In genomic region chr15:38307251-38307650, GRCh38 we compare ENCODE assay signal across 18 cellular contexts. TPM values are rescaled to one million over a fixed set of nuclear protein-coding genes. Genes with fewer than 3 reads are reported as not detected.
DNase-seq lines count a peak whose midpoint lies in the region; ATAC-seq and TF ChIP-seq lines count a peak whose summit lies in the region.
"Had no signal": no experiment of that assay in that cellular context is flagged by ENCODE, and none has a peak within 500 bp of the region (broad histone marks: within the 10 kb centered on the region; RNA-seq: fewer than 3 reads in every experiment).

No MANE protein-coding gene starts in this region.

- H3K27ac Mint-ChIP-seq in natural killer cell (no peak overlapping the region), endothelial cell (ENCODE audit: unreplicated experiment) (peak overlapping the region; percentile 10)
- no peak overlapping the region for H3K27ac Mint-ChIP-seq in natural killer cell treated with Interleukin-12 subunit alpha and Interleukin-12 subunit beta and Interleukin-15 and Interleukin-18, amount 100 ng/mL, for 72 hours
- H3K27ac Mint-ChIP-seq: CD8-positive, alpha-beta T cell had no signal

- TF ChIP-seq CTCF in natural killer cell (IDR thresholded peaks at IDR 0.05) = no peak
- TF ChIP-seq CTCF in NB4 (IDR thresholded peaks at IDR 0.05; ENCODE audit: low read depth, low read length) = no peak
- no peak for TF ChIP-seq CTCF in endothelial cell (IDR thresholded peaks at IDR 0.05; ENCODE audit: unreplicated experiment)
- TF ChIP-seq CTCF in upper lobe of right lung (IDR thresholded peaks at IDR 0.05) = no peak
- no peak for TF ChIP-seq CTCF in thyroid gland (IDR thresholded peaks at IDR 0.05)
- TF ChIP-seq CTCF in MM.1S (IDR thresholded peaks at IDR 0.05; ENCODE audit: low read length) = no peak

- H3F3A ChIP-seq in MM.1S (ENCODE audit: insufficient read depth, low read length) = no peaks in the 10 kb centered on the region

- H3K4me1 Mint-ChIP-seq in natural killer cell = peaks cover 20 to 28% of the 10 kb centered on the region in 2 donors
- peaks cover 22 to 30% of the 10 kb centered on the region in 2 donors for H3K4me1 Mint-ChIP-seq in natural killer cell treated with Interleukin-12 subunit alpha and Interleukin-12 subunit beta and Interleukin-15 and Interleukin-18, amount 100 ng/mL, for 72 hours (ENCODE audit: low read depth in 2 of 2)
- peaks cover 15% of the 10 kb centered on the region for H3K4me1 Mint-ChIP-seq in endothelial cell (ENCODE audit: unreplicated experiment)

- no peaks in the 10 kb centered on the region for H3K9me3 ChIP-seq in upper lobe of right lung
- no peaks in the 10 kb centered on the region for H3K9me3 ChIP-seq in thyroid gland
- H3K9me3 ChIP-seq in MM.1S (replicated peaks; ENCODE audit: insufficient read depth, low read length) = no peaks in the 10 kb centered on the region
- H3K9me3 ChIP-seq: BE2C had no signal

- no peak overlapping the region for H2AFZ ChIP-seq in MM.1S (ENCODE audit: low read length)

- H3K27me3 Mint-ChIP-seq in natural killer cell (ENCODE audit: low read depth in 2 of 2) (no peaks in the 10 kb centered on the region), endothelial cell (ENCODE audit: unreplicated experiment) (peaks cover 2% of the 10 kb centered on the region)
- peaks cover 4 to 6% of the 10 kb centered on the region in 2 donors for H3K27me3 Mint-ChIP-seq in natural killer cell treated with Interleukin-12 subunit alpha and Interleukin-12 subunit beta and Interleukin-15 and Interleukin-18, amount 100 ng/mL, for 72 hours

- H3K4me3 ChIP-seq in NB4 (ENCODE audit: low read depth, low read length) (no peak overlapping the region), upper lobe of right lung (no peak overlapping the region), thyroid gland (replicated peaks in 1 of 3) (no peak overlapping the region), MM.1S (ENCODE audit: low read length) (no peak overlapping the region)

- H3K36me3 Mint-ChIP-seq in natural killer cell (no peaks in the 10 kb centered on the region), endothelial cell (ENCODE audit: low read depth, unreplicated experiment) (peaks cover 16% of the 10 kb centered on the region)
- no peaks in the 10 kb centered on the region for H3K36me3 Mint-ChIP-seq in natural killer cell treated with Interleukin-12 subunit alpha and Interleukin-12 subunit beta and Interleukin-15 and Interleukin-18, amount 100 ng/mL, for 72 hours
- H3K36me3 Mint-ChIP-seq: CD8-positive, alpha-beta T cell had no signal

- intact Hi-C loops in natural killer cell (cut with micrococcal nuclease) = loop anchor here (5.0 kb wide), 1 partner anchor 55 kb away; the partner anchor contains the start of gene SPRED1
- intact Hi-C loops in upper lobe of right lung (cut with DNase I) = no loop called here
- intact Hi-C loops in thyroid gland (cut with DNase I) = no loop called here

- peaks cover 41% of the 10 kb centered on the region; the same call in 1 of the 2 replicates for H3K79me2 ChIP-seq in MM.1S (ENCODE audit: low read length)

- ATAC-seq in natural killer cell (peak in 2 of 3 donors; percentile 21 to 24), upper lobe of right lung (peak; percentile 91)
- ATAC-seq in natural killer cell treated with Interleukin-12 subunit alpha and Interleukin-12 subunit beta and Interleukin-15 and Interleukin-18, amount 100 ng/mL, for 72 hours = no peak
- ATAC-seq: CD8-positive, alpha-beta T cell had no signal

- H3K9ac ChIP-seq in MM.1S (ENCODE audit: low read length) = no peak overlapping the region
- H3K9ac ChIP-seq: KMS-11 had no signal

- H3K27ac ChIP-seq in upper lobe of right lung (no peak overlapping the region), thyroid gland (no peak overlapping the region), MM.1S (ENCODE audit: low read length) (no peak overlapping the region)
- H3K27ac ChIP-seq: HL-60, KMS-11 had no signal

- H3K4me3 Mint-ChIP-seq in natural killer cell = no peak overlapping the region
- H3K4me3 Mint-ChIP-seq in natural killer cell treated with Interleukin-12 subunit alpha and Interleukin-12 subunit beta and Interleukin-15 and Interleukin-18, amount 100 ng/mL, for 72 hours = no peak overlapping the region
- H3K4me3 Mint-ChIP-seq in endothelial cell (ENCODE audit: unreplicated experiment) = no peak overlapping the region
- H3K4me3 Mint-ChIP-seq: CD8-positive, alpha-beta T cell had no signal

- H3K9me3 Mint-ChIP-seq in natural killer cell (no peaks in the 10 kb centered on the region), endothelial cell (ENCODE audit: unreplicated experiment) (no peaks in the 10 kb centered on the region)
- no peaks in the 10 kb centered on the region for H3K9me3 Mint-ChIP-seq in natural killer cell treated with Interleukin-12 subunit alpha and Interleukin-12 subunit beta and Interleukin-15 and Interleukin-18, amount 100 ng/mL, for 72 hours
- H3K9me3 Mint-ChIP-seq: CD8-positive, alpha-beta T cell had no signal

- no peaks in the 10 kb centered on the region for H3K9me2 ChIP-seq in MM.1S (replicated peaks; ENCODE audit: insufficient read depth, low read length)

- H3K4me1 ChIP-seq in upper lobe of right lung = no peaks in the 10 kb centered on the region
- peaks cover 0 to 2% of the 10 kb centered on the region in 2 donors for H3K4me1 ChIP-seq in thyroid gland
- no peaks in the 10 kb centered on the region for H3K4me1 ChIP-seq in MM.1S (ENCODE audit: low read length)
- H3K4me1 ChIP-seq: BE2C had no signal

- no peaks in the 10 kb centered on the region for H3K36me3 ChIP-seq in upper lobe of right lung
- no peaks in the 10 kb centered on the region for H3K36me3 ChIP-seq in thyroid gland
- H3K36me3 ChIP-seq in MM.1S (replicated peaks; ENCODE audit: insufficient read depth, low read length) = no peaks in the 10 kb centered on the region

- WGBS in thyroid gland, 2 donors = 85 to 90% methylated on average over 2 of the region's 2 CpGs

- H3K27me3 ChIP-seq in upper lobe of right lung (no peaks in the 10 kb centered on the region), thyroid gland (no peaks in the 10 kb centered on the region), MM.1S (replicated peaks; ENCODE audit: insufficient read depth, low read length) (no peaks in the 10 kb centered on the region)
- H3K27me3 ChIP-seq: BE2C had no signal

- DNase-seq in natural killer cell (no peak), NB4 (ENCODE audit: low read depth) (peak; percentile 19), endothelial cell (ENCODE audit: low spot score) (no peak), upper lobe of right lung (no peak), thyroid gland (no peak), Kasumi-1 (lab: John Stamatoyannopoulos, UW) (no peak), MM.1S (no peak)
- no peak for DNase-seq in natural killer cell treated with Interleukin-12 subunit alpha and Interleukin-12 subunit beta and Interleukin-15 and Interleukin-18, amount 100 ng/mL, for 72 hours (ENCODE audit: low spot score)
- DNase-seq: BE2C; CD8-positive, alpha-beta T cell; GOT3; NCI-H1092; NCI-H1694 treated with DMSO at 0.1 percent for 48 hours; NCI-H446; NCI-H748 treated with DMSO at 0.1 percent for 48 hours; SIG-M5 had no signal

- no peak overlapping the region for H3K4me2 ChIP-seq in MM.1S (ENCODE audit: low read depth, low read length)
- H3K4me2 ChIP-seq: KMS-11 had no signal

- TF ChIP-seq POLR2A in NB4 (IDR thresholded peaks at IDR 0.05; ENCODE audit: extremely low read depth, insufficient read length) (no peak), thyroid gland (IDR thresholded peaks at IDR 0.05) (no peak)

- H4K20me1 ChIP-seq in MM.1S (ENCODE audit: insufficient read depth, low read length) = 0 out of 2 replicates have a peak, but pooled peaks cover 3% of the 10 kb centered on the region

RNA-seq across cellular contexts. Expression of gene SPRED1, which starts 54.6 kb away (rescaled TPM):
- total RNA-seq in natural killer cell (1 to 10 TPM; 1.1 to 2.0 (median 1.5) TPM), endothelial cell (ENCODE audit: unreplicated experiment) (29.3 TPM), upper lobe of right lung (62.1 TPM), thyroid gland (10 to 100 TPM; 77.9 to 92.7 (median 82.6) TPM)
- 1 to 10 TPM in 1 of 2 donors, under 1 TPM in 1; 0.89 to 1.1 TPM for total RNA-seq in natural killer cell treated with Interleukin-12 subunit alpha and Interleukin-12 subunit beta and Interleukin-15 and Interleukin-18, amount 100 ng/mL, for 72 hours

Comparison
In these comparisons a context has a peak if more than half of its experiments do, and no peak if none do; other contexts are left out.
1. ATAC-seq: peak in natural killer cell (2 of 3) and upper lobe of right lung (single experiment); none in natural killer cell treated with Interleukin-12 subunit alpha and Interleukin-12 subunit beta and Interleukin-15 and Interleukin-18, amount 100 ng/mL, for 72 hours (0 of 2).